8 cellular contexts compared by ENCODE assay signal in genomic region chr16:77190478-77191258, GRCh38. TPM values are rescaled to one million over a fixed set of nuclear protein-coding genes. Genes with fewer than 3 reads are reported as not detected.
DNase-seq lines count a peak whose midpoint lies in the region; ATAC-seq and TF ChIP-seq lines count a peak whose summit lies in the region.

Gene MON1B, plus strand, starts transcription at chr16:77191190. Its CDS starts 296 bp downstream, at chr16:77191486.

- peaks cover 36 to 47% of the 10 kb centered on the region in 2 donors for H3K4me1 Mint-ChIP-seq in natural killer cell treated with Interleukin-12 subunit alpha and Interleukin-12 subunit beta and Interleukin-15 and Interleukin-18, amount 100 ng/mL, for 72 hours (ENCODE audit: low read depth in 2 of 2)

- peaks cover 9% of the 10 kb centered on the region for H3K9me3 Mint-ChIP-seq in natural killer cell treated with Interleukin-12 subunit alpha and Interleukin-12 subunit beta and Interleukin-15 and Interleukin-18, amount 100 ng/mL, for 72 hours

- H3K4me3 Mint-ChIP-seq in natural killer cell treated with Interleukin-12 subunit alpha and Interleukin-12 subunit beta and Interleukin-15 and Interleukin-18, amount 100 ng/mL, for 72 hours, result peak within 1 kb of the TSS; percentile 92

- H3K36me3 ChIP-seq in H7 (replicated peaks; ENCODE audit: control insufficient read depth, insufficient read depth, low read length), result peaks cover 6% of the 10 kb centered on the region

- H3K27ac Mint-ChIP-seq in natural killer cell treated with Interleukin-12 subunit alpha and Interleukin-12 subunit beta and Interleukin-15 and Interleukin-18, amount 100 ng/mL, for 72 hours, result peak within 1 kb of the TSS; percentile 99

- no peaks in the 10 kb centered on the region; the same call in 1 of the 2 replicates for H3K27me3 ChIP-seq in H7 (ENCODE audit: control insufficient read depth, insufficient read depth, low read length)

- H3K4me3 ChIP-seq in H7 (ENCODE audit: insufficient read depth, low read depth, low read length) (peak within 1 kb of the TSS; percentile 88), fibroblast of pulmonary artery (replicated peaks; ENCODE audit: low read depth, low read length) (peak within 1 kb of the TSS; percentile 97)

- DNase-seq in ELF-1 (ENCODE audit: low read depth, low spot score) (peak; percentile 100), H7 (peak; percentile 97), M059J (ENCODE audit: low read depth) (peak; percentile 99), SHP77 (lab: John Stamatoyannopoulos, UW) (peak; percentile 99), fibroblast of pulmonary artery (ENCODE audit: low read depth) (peak; percentile 99)
- DNase-seq in activated effector memory CD4-positive, alpha-beta T cell treated with Interleukin-2 at 50 U/mL for 16 hours, result peak; percentile 91
- DNase-seq in natural killer cell treated with Interleukin-12 subunit alpha and Interleukin-12 subunit beta and Interleukin-15 and Interleukin-18, amount 100 ng/mL, for 72 hours (ENCODE audit: low spot score), result peak; percentile 97
- peak; percentile 89 for DNase-seq in stimulated activated naive CD8-positive, alpha-beta T cell treated with anti-CD3 and anti-CD28 coated beads, Interleukin-15, Interleukin-2, amounts not matched to agents 100 U/mL and 50 U/mL, for 24 hours

- TF ChIP-seq CTCF in fibroblast of pulmonary artery (IDR thresholded peaks at IDR 0.05; ENCODE audit: low read length, missing control alignments), result no peak

- H3K36me3 Mint-ChIP-seq in natural killer cell treated with Interleukin-12 subunit alpha and Interleukin-12 subunit beta and Interleukin-15 and Interleukin-18, amount 100 ng/mL, for 72 hours, result peaks cover 23% of the 10 kb centered on the region

- H3K27me3 Mint-ChIP-seq in natural killer cell treated with Interleukin-12 subunit alpha and Interleukin-12 subunit beta and Interleukin-15 and Interleukin-18, amount 100 ng/mL, for 72 hours, result peaks cover 4 to 10% of the 10 kb centered on the region in 2 donors

- ATAC-seq in natural killer cell treated with Interleukin-12 subunit alpha and Interleukin-12 subunit beta and Interleukin-15 and Interleukin-18, amount 100 ng/mL, for 72 hours, result peak; percentile 98 to 99
- ATAC-seq in stimulated activated naive CD8-positive, alpha-beta T cell treated with anti-CD3 and anti-CD28 coated beads, Interleukin-15, Interleukin-2, amounts not matched to agents 100 U/mL and 50 U/mL, for 24 hours, result peak; percentile 98

RNA-seq across cellular contexts. Expression of gene MON1B, which starts in this region (rescaled TPM):
- 10.9 and 12.4 TPM in 2 replicates for total RNA-seq in H7 (2014; rRNA removed; shearing (Covaris generic))
- 12.5 and 16.3 TPM in 2 replicates for total RNA-seq in M059J (2014; rRNA removed; shearing (Covaris generic))
- 100 to 1,000 TPM in 1 of 2 donors, 10 to 100 TPM in 1; 87.7 to 108 TPM for total RNA-seq in natural killer cell treated with Interleukin-12 subunit alpha and Interleukin-12 subunit beta and Interleukin-15 and Interleukin-18, amount 100 ng/mL, for 72 hours

Comparison
In these comparisons a context has a peak if more than half of its experiments do, and no peak if none do; other contexts are left out.
1. Peak in every context shown above with its lines: DNase-seq, ATAC-seq and H3K4me3 ChIP-seq.